Comparison of ENCODE assay signal across 26 cellular contexts in the genomic region with DNA sequence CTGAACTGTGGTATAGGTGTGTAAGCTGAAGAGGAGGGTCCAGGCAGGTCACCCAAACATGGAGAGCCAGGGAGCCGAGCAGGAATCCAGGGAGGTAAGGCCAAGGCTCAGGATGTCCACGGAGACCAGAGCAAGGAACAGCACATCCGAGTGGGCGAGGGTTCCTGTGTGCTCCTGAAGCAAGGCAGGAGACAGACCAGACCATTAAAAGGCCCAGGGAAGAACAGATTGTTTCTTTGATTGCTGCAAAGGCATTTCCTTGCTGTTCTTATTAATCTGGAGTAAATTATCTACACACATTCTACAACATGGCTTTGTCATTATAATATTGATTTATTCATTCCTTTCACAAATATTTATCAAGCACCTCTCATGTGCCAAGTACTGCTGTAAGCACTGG.
"Had no signal": no experiment of that assay in that cellular context is flagged by ENCODE, and none has a peak within 500 bp of the region (broad histone marks: within the 10 kb centered on the region; RNA-seq: fewer than 3 reads in every experiment).

No MANE protein-coding gene starts in this region.

- H3K4me3 ChIP-seq: left lung, ovary, right atrium auricular region, skin epidermis, stomach, testis, thyroid gland, transverse colon, upper lobe of left lung had no signal

- ATAC-seq: left colon; left lung; natural killer cell; sciatic nerve; stimulated activated naive B cell treated with anti-CD40 and anti-IgM and Interleukin-4, amounts not matched to agents 10 μg/mL and 1 μg/mL and 100 μg/mL, for 72 hours; stimulated activated naive CD8-positive, alpha-beta T cell treated with anti-CD3 and anti-CD28 coated beads, Interleukin-15, Interleukin-2, amounts not matched to agents 100 U/mL and 50 U/mL, for 24 hours had no signal

- H3K4me1 ChIP-seq: left lung, stomach, thyroid gland, transverse colon had no signal

- H3K27me3 Mint-ChIP-seq: progenitor cell of endocrine pancreas had no signal

- H3K27ac ChIP-seq: left lung, ovary, right atrium auricular region, skin epidermis, stomach, testis, thyroid gland, transverse colon had no signal

- H3K36me3 ChIP-seq: left lung, ovary, right atrium auricular region, stomach, thyroid gland, transverse colon, upper lobe of left lung had no signal

- H3K9me3 Mint-ChIP-seq: mesothelial cell of epicardium; natural killer cell; nephron progenitor cell; stimulated activated naive B cell treated with anti-CD40 and anti-IgM and Interleukin-4, amounts not matched to agents 10 μg/mL and 1 μg/mL and 100 μg/mL, for 72 hours had no signal

- H3K4me3 Mint-ChIP-seq: immature natural killer cell; mesothelial cell of epicardium; naive B cell; natural killer cell; nephron progenitor cell; stimulated activated naive B cell treated with anti-CD40 and anti-IgM and Interleukin-4, amounts not matched to agents 10 μg/mL and 1 μg/mL and 100 μg/mL, for 72 hours had no signal

- H3K9me3 ChIP-seq: left lung, ovary, right atrium auricular region, stomach, testis, thyroid gland, transverse colon, upper lobe of left lung had no signal

- H3K36me3 Mint-ChIP-seq: immature natural killer cell; mesothelial cell of epicardium; natural killer cell; stimulated activated naive B cell treated with anti-CD40 and anti-IgM and Interleukin-4, amounts not matched to agents 10 μg/mL and 1 μg/mL and 100 μg/mL, for 72 hours had no signal

- H3K27ac Mint-ChIP-seq: immature natural killer cell; mesothelial cell of epicardium; natural killer cell; nephron progenitor cell; progenitor cell of endocrine pancreas; stimulated activated naive B cell treated with anti-CD40 and anti-IgM and Interleukin-4, amounts not matched to agents 10 μg/mL and 1 μg/mL and 100 μg/mL, for 72 hours had no signal

- DNase-seq: hypothalamus; immature natural killer cell; kidney; left colon; left lung; mesendoderm; naive B cell; natural killer cell; nephron progenitor cell; ovary; stimulated activated CD4-positive, alpha-beta T cell treated with anti-CD3 and anti-CD28 coated beads, Interleukin-12 subunit alpha, Interleukin-12 subunit beta, amount 100 ng/mL, for 4 hours; stimulated activated CD4-positive, alpha-beta T cell treated with anti-CD3 and anti-CD28 coated beads, Interleukin-15, amount 100 ng/mL, for 24 hours; stimulated activated CD4-positive, alpha-beta T cell treated with anti-CD3 and anti-CD28 coated beads, Interleukin-2, amount 100 ng/mL, for 24 hours; stimulated activated CD4-positive, alpha-beta T cell treated with anti-CD3 and anti-CD28 coated beads, Interleukin-4, amount 100 ng/mL, for 1 hour; stimulated activated naive B cell treated with anti-CD40 and anti-IgM and Interleukin-4, amounts not matched to agents 10 μg/mL and 1 μg/mL and 100 μg/mL, for 72 hours; stimulated activated naive CD8-positive, alpha-beta T cell treated with anti-CD3 and anti-CD28 coated beads, Interleukin-15, Interleukin-2, amounts not matched to agents 100 U/mL and 50 U/mL, for 24 hours; stomach; testis; thyroid gland; transverse colon; upper lobe of left lung had no signal

- H3K27me3 ChIP-seq: left lung, ovary, right atrium auricular region, stomach, testis, thyroid gland, transverse colon, upper lobe of left lung had no signal
